ENCODE assay signal across 11 cellular contexts in genomic region chr12:50017047-50017446, GRCh38. TPM values are rescaled to one million over a fixed set of nuclear protein-coding genes. Genes with fewer than 3 reads are reported as not detected.
DNase-seq lines count a peak whose midpoint lies in the region; ATAC-seq and TF ChIP-seq lines count a peak whose summit lies in the region.
"Had no signal": no experiment of that assay in that cellular context is flagged by ENCODE, and none has a peak within 500 bp of the region (broad histone marks: within the 10 kb centered on the region; RNA-seq: fewer than 3 reads in every experiment).

No MANE protein-coding gene starts in this region.

- H2AFZ ChIP-seq in trophoblast cell (ENCODE audit: insufficient read depth, low read length, poor library complexity): no peak overlapping the region

- no peaks in the 10 kb centered on the region for H3K79me1 ChIP-seq in trophoblast cell (ENCODE audit: low read length)

- no peak overlapping the region for H3K18ac ChIP-seq in trophoblast cell (ENCODE audit: low read length)

- H2BK120ac ChIP-seq in trophoblast cell (ENCODE audit: insufficient read depth, low read length, poor library complexity): no peak overlapping the region

- peak overlapping the region; percentile 69 for H3K4ac ChIP-seq in trophoblast cell (ENCODE audit: low read depth, low read length)

- no peak overlapping the region for H2BK5ac ChIP-seq in trophoblast cell (ENCODE audit: low read depth, low read length, poor library complexity)

- peak overlapping the region in 1 of 2 donors; percentile 37 for H3K4me3 Mint-ChIP-seq in CD14-positive monocyte
- H3K4me3 Mint-ChIP-seq in activated naive CD4-positive, alpha-beta T cell treated with anti-CD3 and anti-CD28 coated beads for 36 hours: no peak overlapping the region

- H2AK5ac ChIP-seq in trophoblast cell (ENCODE audit: low read length): no peak overlapping the region

- H4K91ac ChIP-seq in trophoblast cell (ENCODE audit: low read depth, low read length): no peak overlapping the region

- no peak for ATAC-seq in GM18502 (IDR thresholded peaks at IDR 0.05; ENCODE audit: poor library complexity, unreplicated experiment)
- ATAC-seq: HCT116 had no signal

- H3K23ac ChIP-seq in trophoblast cell (ENCODE audit: low read length): no peak overlapping the region

- H3K9me3 ChIP-seq in cardiac muscle cell (ENCODE audit: low read depth): no peaks in the 10 kb centered on the region
- H3K9me3 ChIP-seq in trophoblast cell (ENCODE audit: insufficient read depth, low read depth, low read length): no peaks in the 10 kb centered on the region

- no peak overlapping the region for H2BK12ac ChIP-seq in trophoblast cell (ENCODE audit: low read length)

- H3K27ac ChIP-seq in cardiac muscle cell: no peak overlapping the region
- H3K27ac ChIP-seq in trophoblast cell (ENCODE audit: low read depth, low read length): no peak overlapping the region

- H4K12ac ChIP-seq in trophoblast cell (ENCODE audit: low read depth, low read length): no peak overlapping the region

- H3K9ac ChIP-seq in trophoblast cell (ENCODE audit: low read length): no peak overlapping the region

- H3K4me3 ChIP-seq in cardiac muscle cell (no peak overlapping the region), trophoblast cell (ENCODE audit: low read depth, low read length) (no peak overlapping the region)

- no CpG with 5 or more reads among the region's 5 CpGs for WGBS in trophoblast cell (ENCODE audit: extremely low coverage, insufficient coverage, insufficient read length)

- peaks cover 31% of the 10 kb centered on the region for H3K4me1 Mint-ChIP-seq in CD14-positive monocyte
- peaks cover 2% of the 10 kb centered on the region for H3K4me1 Mint-ChIP-seq in activated naive CD4-positive, alpha-beta T cell treated with anti-CD3 and anti-CD28 coated beads for 36 hours (ENCODE audit: low read depth)

- DNase-seq in CD14-positive monocyte (ENCODE audit: low spot score): peak; percentile 72
- DNase-seq in amniotic epithelial cell (ENCODE audit: low read depth): peak; percentile 94
- peak; percentile 14 to 97 for DNase-seq in cardiac muscle cell (ENCODE audit: low read depth in 1 of 2, low spot score in 1 of 2)
- DNase-seq in trophoblast cell: peak in 1 of 2 donors; percentile 44
- no peak for DNase-seq in cerebellar cortex (ENCODE audit: low spot score)
- DNase-seq in ecto neural progenitor cell (ENCODE audit: low spot score): no peak
- no peak for DNase-seq in activated naive CD4-positive, alpha-beta T cell treated with anti-CD3 and anti-CD28 coated beads for 36 hours

- H3K14ac ChIP-seq in trophoblast cell (ENCODE audit: low read length): no peak overlapping the region

- H3K9me3 Mint-ChIP-seq in CD14-positive monocyte: no peaks in the 10 kb centered on the region
- no peaks in the 10 kb centered on the region for H3K9me3 Mint-ChIP-seq in activated naive CD4-positive, alpha-beta T cell treated with anti-CD3 and anti-CD28 coated beads for 36 hours

- no peaks in the 10 kb centered on the region for H3K36me3 ChIP-seq in cardiac muscle cell
- peaks cover 10 to 12% of the 10 kb centered on the region in 2 experiments for H3K36me3 ChIP-seq in trophoblast cell (ENCODE audit: control insufficient read depth in 1 of 2, insufficient read depth in 2 of 2, low read length in 2 of 2)

- H4K8ac ChIP-seq in trophoblast cell (ENCODE audit: low read depth, low read length): no peak overlapping the region

- TF ChIP-seq CTCF in CD14-positive monocyte (IDR thresholded peaks at IDR 0.05): no peak
- no peak for TF ChIP-seq CTCF in cardiac muscle cell (IDR thresholded peaks at IDR 0.05; ENCODE audit: low read depth, low read length)

- peaks cover 5% of the 10 kb centered on the region for H3K79me2 ChIP-seq in trophoblast cell (ENCODE audit: control insufficient read depth, insufficient read depth, low read length, poor library complexity)

- H3K4me1 ChIP-seq in cardiac muscle cell (ENCODE audit: low read depth): peaks cover 27% of the 10 kb centered on the region
- H3K4me1 ChIP-seq in trophoblast cell (ENCODE audit: control insufficient read depth in 1 of 2, insufficient read depth in 2 of 2, low read length in 2 of 2): no peaks in the 10 kb centered on the region

- no peaks in the 10 kb centered on the region for H3K27me3 ChIP-seq in cardiac muscle cell
- no peaks in the 10 kb centered on the region for H3K27me3 ChIP-seq in trophoblast cell (ENCODE audit: insufficient read depth, low read length)

- intact Hi-C loops in CD14-positive monocyte (cut with micrococcal nuclease): no loop called here
- intact Hi-C loops in activated naive CD4-positive, alpha-beta T cell treated with anti-CD3 and anti-CD28 coated beads for 36 hours (cut with micrococcal nuclease): no loop called here

- CTCF ChIA-PET in activated naive CD4-positive, alpha-beta T cell treated with anti-CD3 and anti-CD28 coated beads for 36 hours (lab: Charles Lee): interaction anchor here (1.0 to 1.4 kb wide), 3 partner anchors 10 to 39 kb away, joined by 3 to 7 read pairs (median 5); no protein-coding TSS in a partner anchor

- peaks cover 17 to 31% of the 10 kb centered on the region in 2 donors for H3K36me3 Mint-ChIP-seq in CD14-positive monocyte
- H3K36me3 Mint-ChIP-seq in activated naive CD4-positive, alpha-beta T cell treated with anti-CD3 and anti-CD28 coated beads for 36 hours (ENCODE audit: low read depth): peaks cover 13% of the 10 kb centered on the region

- H3K4me2 ChIP-seq in trophoblast cell (ENCODE audit: low read length): no peak overlapping the region

- peak overlapping the region; percentile 64 to 96 (median 92) for H3K27ac Mint-ChIP-seq in CD14-positive monocyte
- H3K27ac Mint-ChIP-seq in activated naive CD4-positive, alpha-beta T cell treated with anti-CD3 and anti-CD28 coated beads for 36 hours: no peak overlapping the region

- H3K27me3 Mint-ChIP-seq in CD14-positive monocyte (ENCODE audit: low read depth in 3 of 3): no peaks in the 10 kb centered on the region
- no peaks in the 10 kb centered on the region for H3K27me3 Mint-ChIP-seq in activated naive CD4-positive, alpha-beta T cell treated with anti-CD3 and anti-CD28 coated beads for 36 hours (ENCODE audit: low read depth)

RNA-seq across cellular contexts. Expression of gene RACGAP1, which starts 8.2 kb away (rescaled TPM):
- polyA plus RNA-seq in CD14-positive monocyte (1 to 10 TPM; 3.1 to 3.6 TPM), cardiac muscle cell (13.4 and 57.3 TPM in 2 replicates)
- 10.4 and 63.9 TPM in 2 replicates for total RNA-seq in cardiac muscle cell
- 34.8 and 37.0 TPM in 2 replicates for polyA plus RNA-seq in trophoblast cell (2013)
- total RNA-seq in activated naive CD4-positive, alpha-beta T cell treated with anti-CD3 and anti-CD28 coated beads for 36 hours: 100 to 1,000 TPM; 156 to 159 TPM

RNA-seq across cellular contexts. Expression of gene ASIC1, which starts 40.3 kb away (rescaled TPM):
- polyA plus RNA-seq in CD14-positive monocyte (not detected), cardiac muscle cell (4.6 and 6.9 TPM in 2 replicates)
- total RNA-seq in cardiac muscle cell: 5.0 and 7.0 TPM in 2 replicates
- 0.44 and 0.62 TPM in 2 replicates for polyA plus RNA-seq in trophoblast cell (2013)
- total RNA-seq in activated naive CD4-positive, alpha-beta T cell treated with anti-CD3 and anti-CD28 coated beads for 36 hours: 1 to 10 TPM; 3.2 to 3.7 TPM

RNA-seq across cellular contexts. Expression of gene AQP6, which starts 44.3 kb away (rescaled TPM):
- polyA plus RNA-seq in CD14-positive monocyte (not detected), cardiac muscle cell (0.26 and 0.42 TPM in 2 replicates)
- 1.8 TPM in 1 of 2 replicates, not detected in the other for total RNA-seq in cardiac muscle cell
- not detected in 2 replicates for polyA plus RNA-seq in trophoblast cell (2013)
- not detected for total RNA-seq in activated naive CD4-positive, alpha-beta T cell treated with anti-CD3 and anti-CD28 coated beads for 36 hours
- total RNA-seq: activated CD8-positive, alpha-beta memory T cell treated with anti-CD3 and anti-CD28 coated beads for 36 hours had no signal

RNA-seq across cellular contexts. Expression of gene AQP5, which starts 55.4 kb away (rescaled TPM):
- polyA plus RNA-seq in CD14-positive monocyte (not detected), cardiac muscle cell (0.56 and 0.74 TPM in 2 replicates)
- 1.6 TPM in 1 of 2 replicates, not detected in the other for total RNA-seq in cardiac muscle cell
- not detected in 2 replicates for polyA plus RNA-seq in trophoblast cell (2013)
- not detected for total RNA-seq in activated naive CD4-positive, alpha-beta T cell treated with anti-CD3 and anti-CD28 coated beads for 36 hours
- total RNA-seq: activated CD8-positive, alpha-beta memory T cell treated with anti-CD3 and anti-CD28 coated beads for 36 hours had no signal
- polyA plus RNA-seq: keratinocyte had no signal

Comparison
In these comparisons a context has a peak if more than half of its experiments do, and no peak if none do; other contexts are left out.
1. DNase-seq: peak in CD14-positive monocyte (single experiment), amniotic epithelial cell (single experiment) and cardiac muscle cell (2 of 2); none in cerebellar cortex (single experiment), ecto neural progenitor cell (single experiment) and activated naive CD4-positive, alpha-beta T cell treated with anti-CD3 and anti-CD28 coated beads for 36 hours (single experiment).